Comparison of ENCODE assay signal across 3 cellular contexts in genomic region chr7:108236681-108237415, GRCh38.
TF ChIP-seq lines count a peak whose summit lies in the region.

No MANE protein-coding gene starts in this region.

TF ChIP-seq in A549, 52 proteins besides CTCF, POLR2A, EP300 and RAD21 (continued from another document):
- TF ChIP-seq ESRRA (IDR thresholded peaks at IDR 0.05; ENCODE audit: borderline replicate concordance, low read length) (no peak), HOXA7 (CRISPR knock-in tag; IDR thresholded peaks at IDR 0.05) (no peak), MAFK (IDR thresholded peaks at IDR 0.05; ENCODE audit: partially characterized antibody) (no peak)

TF ChIP-seq in HCT116, 20 proteins besides CTCF, POLR2A, EP300 and RAD21:
- TF ChIP-seq REST (IDR thresholded peaks at IDR 0.05; ENCODE audit: low read depth), result no peak
- no peak for TF ChIP-seq ELF1 (IDR thresholded peaks at IDR 0.05; ENCODE audit: borderline replicate concordance, low read depth)
- TF ChIP-seq ZNF274 (IDR thresholded peaks at IDR 0.05; ENCODE audit: low read depth, low read length), result no peak

TF ChIP-seq in WTC11, 78 proteins besides CTCF, POLR2A, EP300 and RAD21 (continued from another document):
- no peak for TF ChIP-seq STAT6 (CRISPR knock-in tag; conservative IDR thresholded peaks at IDR 0.05; ENCODE audit: low read depth)
- TF ChIP-seq NR2C2 (CRISPR knock-in tag; IDR thresholded peaks at IDR 0.05), result no peak
- no peak for TF ChIP-seq SOX15 (CRISPR knock-in tag; IDR thresholded peaks at IDR 0.05)
- TF ChIP-seq PREB (CRISPR knock-in tag; IDR thresholded peaks at IDR 0.05; ENCODE audit: borderline replicate concordance), result no peak
- no peak for TF ChIP-seq IRF1 (CRISPR knock-in tag; IDR thresholded peaks at IDR 0.05)
- no peak for TF ChIP-seq ZNF263 (CRISPR knock-in tag; IDR thresholded peaks at IDR 0.05; ENCODE audit: low read depth)
